In the genomic region with DNA sequence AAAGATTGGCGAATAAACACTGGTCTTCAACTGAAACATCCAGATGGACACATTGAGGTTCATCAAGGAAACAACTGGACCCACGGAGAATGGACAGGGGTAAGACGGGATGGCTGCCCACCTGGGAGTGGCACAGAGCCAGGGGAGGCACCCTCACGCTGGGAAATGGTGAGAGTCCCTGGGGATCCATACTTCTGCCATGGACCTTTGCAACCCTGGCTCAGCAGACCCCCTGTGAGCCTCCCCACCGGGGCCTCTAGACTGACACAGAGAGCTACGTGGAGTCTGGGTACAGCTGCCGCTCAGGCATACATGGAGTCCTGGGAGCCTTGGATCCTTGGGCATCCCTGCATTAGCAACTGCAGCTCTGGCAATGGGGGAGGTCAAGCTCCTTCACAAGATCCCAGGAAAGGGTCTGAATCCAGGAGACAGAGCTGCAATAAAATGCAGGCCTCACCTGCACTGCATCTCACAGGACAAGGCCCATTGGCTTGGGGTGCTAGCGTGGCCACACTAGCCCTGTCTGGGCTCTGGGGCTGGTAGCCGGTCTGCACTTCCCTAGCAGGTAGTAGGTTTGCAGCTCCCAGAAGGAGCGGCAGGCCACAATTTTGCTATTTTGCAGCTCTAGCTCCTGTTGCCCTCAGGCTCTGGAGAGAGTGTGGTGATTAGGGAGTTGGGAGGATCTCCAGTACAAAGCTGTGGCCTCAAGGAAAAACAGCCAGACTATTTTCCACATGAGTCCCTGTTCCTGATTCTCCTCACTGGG, we compare ENCODE assay signal across 36 cellular contexts.
"Had no signal": no experiment of that assay in that cellular context is flagged by ENCODE, and none has a peak within 500 bp of the region (broad histone marks: within the 10 kb centered on the region; RNA-seq: fewer than 3 reads in every experiment).

No MANE protein-coding gene starts in this region.

- H3K36me3 Mint-ChIP-seq: activated CD4-positive, alpha-beta memory T cell treated with anti-CD3 and anti-CD28 coated beads for 36 hours; activated naive CD4-positive, alpha-beta T cell treated with anti-CD3 and anti-CD28 coated beads, Interleukin-2, amount 10 ng/mL, durations not matched to agents 7 days and 5 days; activated naive CD8-positive, alpha-beta T cell; brain had no signal

- DNase-seq: activated B cell treated with CpG ODN at 0.5 μM for 24 hours; activated CD4-positive, alpha-beta memory T cell treated with anti-CD3 and anti-CD28 coated beads for 36 hours; activated CD4-positive, alpha-beta T cell treated with anti-CD3 and anti-CD28 coated beads for 4 hours; activated CD4-positive, alpha-beta T cell treated with anti-CD3 and anti-CD28 coated beads, Interleukin-2, amount 50 U/mL, for 1 hour; activated CD4-positive, CD25-positive, alpha-beta regulatory T cell treated with anti-CD3 and anti-CD28 coated beads, Interleukin-2, amount 50 U/mL, for 72 hours; activated CD8-positive, alpha-beta memory T cell treated with anti-CD3 and anti-CD28 coated beads, Interleukin-2, amount 50 U/mL, for 4 hours; activated effector memory CD4-positive, alpha-beta T cell treated with Interleukin-2 at 50 U/mL for 16 hours; activated naive CD4-positive, alpha-beta T cell treated with anti-CD3 and anti-CD28 coated beads, Interleukin-2, amount 10 ng/mL, durations not matched to agents 7 days and 5 days; activated naive CD8-positive, alpha-beta T cell treated with anti-CD3 and anti-CD28 coated beads, Interleukin-2, amount 50 U/mL, for 24 hours; activated T-cell treated with anti-CD3 and anti-CD28 coated beads for 4 hours; activated T-cell treated with anti-CD3 and anti-CD28 coated beads, Interleukin-2, amount 50 U/mL, for 48 hours; anterior cingulate cortex; caudate nucleus; cerebellar nuclear complex; MG63; NCI-H1048; NCI-H1105 treated with DMSO at 0.1 percent for 48 hours; NCI-H1436; NCI-H1694; NCI-H1930; NCI-H2081 treated with DMSO at 0.1 percent for 48 hours; NCI-H226; NCI-H526; NCI-H748 treated with DMSO at 0.1 percent for 48 hours; NK-92 treated with Interleukin-12 subunit alpha and Interleukin-12 subunit beta, amount 100 ng/mL, for 24 hours; PC-3; Peyer's patch; RPMI8226; SIG-M5; SW 1271; T-helper 1 cell; T-helper 2 cell; T-helper 9 cell had no signal

- H3K27ac Mint-ChIP-seq: activated B cell treated with CpG ODN at 0.5 μM for 24 hours; activated CD4-positive, alpha-beta memory T cell treated with anti-CD3 and anti-CD28 coated beads for 36 hours; activated naive CD4-positive, alpha-beta T cell treated with anti-CD3 and anti-CD28 coated beads, Interleukin-2, amount 10 ng/mL, durations not matched to agents 7 days and 5 days; activated naive CD8-positive, alpha-beta T cell; activated naive CD8-positive, alpha-beta T cell treated with anti-CD3 and anti-CD28 coated beads, Interleukin-2, amount 50 U/mL, for 24 hours; brain had no signal

- H3K9me3 ChIP-seq: Peyer's patch had no signal

- H3K4me1 Mint-ChIP-seq: activated B cell treated with CpG ODN at 0.5 μM for 24 hours; activated naive CD4-positive, alpha-beta T cell treated with anti-CD3 and anti-CD28 coated beads, Interleukin-2, amount 10 ng/mL, durations not matched to agents 7 days and 5 days; activated naive CD8-positive, alpha-beta T cell treated with anti-CD3 and anti-CD28 coated beads, Interleukin-2, amount 50 U/mL, for 24 hours had no signal

- H3K27me3 Mint-ChIP-seq: activated B cell treated with CpG ODN at 0.5 μM for 24 hours; activated CD4-positive, alpha-beta memory T cell treated with anti-CD3 and anti-CD28 coated beads for 36 hours; activated naive CD4-positive, alpha-beta T cell treated with anti-CD3 and anti-CD28 coated beads, Interleukin-2, amount 10 ng/mL, durations not matched to agents 7 days and 5 days; activated naive CD8-positive, alpha-beta T cell; activated naive CD8-positive, alpha-beta T cell treated with anti-CD3 and anti-CD28 coated beads, Interleukin-2, amount 50 U/mL, for 24 hours; brain had no signal

- H3K27me3 ChIP-seq: MG63, Peyer's patch had no signal

- ATAC-seq: activated naive CD8-positive, alpha-beta T cell treated with anti-CD3 and anti-CD28 coated beads, Interleukin-2, amount 50 U/mL, for 24 hours; PC-3 had no signal

- H3K4me3 Mint-ChIP-seq: activated B cell treated with CpG ODN at 0.5 μM for 24 hours; activated CD4-positive, alpha-beta memory T cell treated with anti-CD3 and anti-CD28 coated beads for 36 hours; activated naive CD4-positive, alpha-beta T cell treated with anti-CD3 and anti-CD28 coated beads, Interleukin-2, amount 10 ng/mL, durations not matched to agents 7 days and 5 days; activated naive CD8-positive, alpha-beta T cell; activated naive CD8-positive, alpha-beta T cell treated with anti-CD3 and anti-CD28 coated beads, Interleukin-2, amount 50 U/mL, for 24 hours; brain had no signal

- H3K27ac ChIP-seq: Peyer's patch, VCaP had no signal

- H3K4me3 ChIP-seq: MG63, Peyer's patch had no signal

- H3K4me1 ChIP-seq: Peyer's patch had no signal

- H3K36me3 ChIP-seq: MG63, Peyer's patch had no signal
